Comparison of ENCODE assay signal across 8 cellular contexts in the genomic region with DNA sequence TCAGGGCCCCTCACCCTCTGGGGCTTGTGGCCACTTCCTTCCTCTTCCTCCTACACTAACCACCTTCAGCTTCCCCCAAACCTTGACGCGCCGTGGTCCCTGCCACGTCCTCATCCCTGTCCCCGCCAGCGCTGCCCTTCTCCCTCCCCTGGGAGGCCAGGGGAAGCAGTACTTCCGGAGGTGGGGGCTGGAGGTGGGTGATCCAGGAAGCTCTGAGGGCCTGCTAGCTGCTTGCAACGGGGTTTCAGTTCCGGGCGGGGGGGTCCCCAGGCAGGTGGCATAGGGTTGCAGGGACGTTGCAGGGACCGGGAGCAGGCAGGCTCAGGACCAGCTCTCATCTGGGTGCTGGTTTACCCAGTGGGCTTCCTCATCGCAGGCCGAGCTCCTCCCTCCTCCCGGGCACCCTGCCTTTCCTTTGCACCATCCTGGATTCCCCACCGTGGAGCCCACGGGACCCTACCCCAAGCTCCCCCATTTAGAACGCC.
DNase-seq lines count a peak whose midpoint lies in the region; ATAC-seq, FAIRE-seq and TF ChIP-seq lines count a peak whose summit lies in the region.

No MANE protein-coding gene starts in this region.

- peaks cover 4% of the 10 kb centered on the region for H3K36me3 Mint-ChIP-seq in progenitor cell of endocrine pancreas (ENCODE audit: insufficient read depth)

- in situ Hi-C loops in GM13977 (cut with MboI; ENCODE audit: low pct_unique_long_range_greater_than_20kb, low sequenced_read_pairs, unreplicated experiment), result no loop called here

- no peak overlapping the region for H3K27ac Mint-ChIP-seq in progenitor cell of endocrine pancreas

- intact Hi-C loops in uterus (cut with DNase I; ENCODE audit: low total_unique reads), result no loop called here

- no peaks in the 10 kb centered on the region for H3K27me3 ChIP-seq in small intestine (ENCODE audit: control insufficient read depth in 2 of 2, insufficient read depth in 2 of 2, low read length in 2 of 2)
- no peaks in the 10 kb centered on the region for H3K27me3 ChIP-seq in uterus

- no peaks in the 10 kb centered on the region for H3K36me3 ChIP-seq in small intestine (ENCODE audit: control insufficient read depth in 2 of 2, insufficient read depth in 2 of 2, low read length in 2 of 2)
- H3K36me3 ChIP-seq in uterus, result no peaks in the 10 kb centered on the region

- TF ChIP-seq POLR2A in NB4 (IDR thresholded peaks at IDR 0.05; ENCODE audit: extremely low read depth, insufficient read length) (no peak), uterus (IDR thresholded peaks at IDR 0.05) (no peak)

- H3K27ac ChIP-seq in small intestine (ENCODE audit: low read depth in 1 of 2, low read length in 1 of 2) (no peak overlapping the region), uterus (no peak overlapping the region)

- no peak for ATAC-seq in HG02885 (IDR thresholded peaks at IDR 0.05; ENCODE audit: poor library complexity, unreplicated experiment)

- no peaks in the 10 kb centered on the region for H3K9me3 Mint-ChIP-seq in progenitor cell of endocrine pancreas (ENCODE audit: low read depth)

- H3K9me3 ChIP-seq in small intestine (ENCODE audit: control insufficient read depth, low read depth) (no peaks in the 10 kb centered on the region), uterus (no peaks in the 10 kb centered on the region)

- DNase-seq in GM13977 (ENCODE audit: low spot score), result peak; percentile 68
- DNase-seq in NB4 (ENCODE audit: low read depth), result peak; percentile 93
- peak; percentile 83 for DNase-seq in activated effector memory CD4-positive, alpha-beta T cell treated with anti-CD3 and anti-CD28 coated beads, Interleukin-2, amount 50 U/mL, for 16 hours
- DNase-seq in small intestine, result peak; percentile 27
- DNase-seq in superior temporal gyrus (ENCODE audit: extremely low spot score), result no peak
- no peak for DNase-seq in progenitor cell of endocrine pancreas (ENCODE audit: low spot score, unreplicated experiment)
- DNase-seq in uterus, result no peak

- FAIRE-seq in small intestine (lab: Jason Lieb, UNC), result no peak

- H3K4me3 Mint-ChIP-seq in progenitor cell of endocrine pancreas (ENCODE audit: low read depth), result no peak overlapping the region

- H3K4me1 Mint-ChIP-seq in progenitor cell of endocrine pancreas (ENCODE audit: low read depth), result no peaks in the 10 kb centered on the region

- 48 to 64% (median 56%) methylated on average over 18 of the region's 18 CpGs for WGBS in small intestine, 3 donors

- H3K4me1 ChIP-seq in small intestine (ENCODE audit: control insufficient read depth in 2 of 2, insufficient read depth in 1 of 2, low read depth in 1 of 2, low read length in 1 of 2), result peaks cover 0 to 3% of the 10 kb centered on the region in 2 donors
- H3K4me1 ChIP-seq in uterus, result peaks cover 0 to 15% of the 10 kb centered on the region in 2 donors

- no peaks in the 10 kb centered on the region for H3K27me3 Mint-ChIP-seq in progenitor cell of endocrine pancreas

- TF ChIP-seq CTCF in GM13977 (IDR thresholded peaks at IDR 0.05; ENCODE audit: extremely low read depth, insufficient read depth, missing control alignments) (no peak), NB4 (IDR thresholded peaks at IDR 0.05; ENCODE audit: low read depth, low read length) (no peak), progenitor cell of endocrine pancreas (IDR thresholded peaks at IDR 0.05; ENCODE audit: unreplicated experiment) (no peak), uterus (IDR thresholded peaks at IDR 0.05) (no peak)

- H3K4me3 ChIP-seq in NB4 (ENCODE audit: low read depth, low read length) (no peak overlapping the region), small intestine (ENCODE audit: low read depth in 1 of 2, low read length in 2 of 2) (no peak overlapping the region), uterus (no peak overlapping the region)

Comparison
In these comparisons a context has a peak if more than half of its experiments do, and no peak if none do; other contexts are left out.
1. DNase-seq: peak in GM13977 (single experiment), NB4 (single experiment), activated effector memory CD4-positive, alpha-beta T cell treated with anti-CD3 and anti-CD28 coated beads, Interleukin-2, amount 50 U/mL, for 16 hours (single experiment) and small intestine (single experiment); none in superior temporal gyrus (single experiment), progenitor cell of endocrine pancreas (single experiment) and uterus (0 of 2).